Comparison of ENCODE assay signal across 23 cellular contexts in the genomic region with DNA sequence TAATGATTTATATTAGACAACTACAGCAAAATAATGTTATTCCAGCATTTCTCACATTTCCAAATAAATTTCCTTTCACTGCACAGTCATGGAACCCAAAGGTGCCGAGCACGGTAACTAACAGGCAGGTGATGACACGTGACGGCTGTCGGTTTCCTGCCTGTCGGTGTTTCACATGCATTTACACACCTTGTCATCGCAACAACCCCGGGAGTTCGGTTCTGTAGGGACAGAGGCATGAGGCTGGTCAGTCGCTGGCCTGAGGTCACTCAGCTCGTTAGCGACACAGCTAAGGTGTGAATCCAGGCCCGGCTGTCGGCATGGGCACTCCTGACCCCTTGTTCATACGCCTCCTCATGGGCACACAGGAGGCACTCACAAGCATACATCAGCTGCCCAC.
"Had no signal": no experiment of that assay in that cellular context is flagged by ENCODE, and none has a peak within 500 bp of the region (broad histone marks: within the 10 kb centered on the region; RNA-seq: fewer than 3 reads in every experiment).

No MANE protein-coding gene starts in this region.

- H3K27me3 ChIP-seq: colonic mucosa, foreskin keratinocyte, left lung, sigmoid colon, tibial artery, upper lobe of left lung, vagina had no signal

- DNase-seq: colonic mucosa; dermis blood vessel endothelial cell; effector CD4-positive, alpha-beta T cell; endodermal cell; erythroblast; foreskin keratinocyte; islet precursor cell; left lung; mesenchymal stem cell; midbrain; retina; sigmoid colon; stimulated activated CD4-positive, alpha-beta T cell treated with anti-CD3 and anti-CD28 coated beads, Interleukin-12 subunit alpha, Interleukin-12 subunit beta, amount 100 ng/mL, for 4 hours; stimulated activated naive CD8-positive, alpha-beta T cell treated with anti-CD3 and anti-CD28 coated beads, Interleukin-15, Interleukin-2, amounts not matched to agents 100 U/mL and 50 U/mL, for 24 hours; tibial artery; upper lobe of left lung had no signal

- H3K36me3 ChIP-seq: colonic mucosa had no signal

- ATAC-seq: foreskin keratinocyte; left lung; natural killer cell treated with Interleukin-12 subunit alpha and Interleukin-12 subunit beta and Interleukin-15 and Interleukin-18, amount 100 ng/mL, for 72 hours; psoas muscle; stimulated activated naive CD8-positive, alpha-beta T cell treated with anti-CD3 and anti-CD28 coated beads, Interleukin-15, Interleukin-2, amounts not matched to agents 100 U/mL and 50 U/mL, for 24 hours had no signal

- H2AFZ ChIP-seq: parathyroid adenoma had no signal

- H3K9ac ChIP-seq: parathyroid adenoma had no signal

- H3K9me3 ChIP-seq: colonic mucosa, left lung, psoas muscle, sigmoid colon, tibial artery, upper lobe of left lung, vagina had no signal

- H3K4me1 ChIP-seq: colonic mucosa, foreskin keratinocyte had no signal

- H3K27ac ChIP-seq: colonic mucosa, foreskin keratinocyte, left lung, parathyroid adenoma, psoas muscle, sigmoid colon, upper lobe of left lung, vagina had no signal

- FAIRE-seq: endothelial cell of umbilical vein had no signal

- H3K4me3 ChIP-seq: colonic mucosa, left lung, lung, psoas muscle, sigmoid colon, skin epidermis, tibial artery, upper lobe of left lung, vagina had no signal
